ENCODE assay signal across 8 cellular contexts in genomic region chr1:91501527-91501859, GRCh38. TPM values are rescaled to one million over a fixed set of nuclear protein-coding genes. Genes with fewer than 3 reads are reported as not detected.
DNase-seq lines count a peak whose midpoint lies in the region; ATAC-seq and TF ChIP-seq lines count a peak whose summit lies in the region.

No MANE protein-coding gene starts in this region.

- no peaks in the 10 kb centered on the region for H3K27me3 ChIP-seq in BLaER1

- ATAC-seq in GM18868 (IDR thresholded peaks at IDR 0.05; ENCODE audit: unreplicated experiment) (peak; percentile 7), HG03103 (IDR thresholded peaks at IDR 0.05; ENCODE audit: low read depth, unreplicated experiment) (peak; percentile 13), mucosa of descending colon (peak; percentile 8), GM21360 (IDR thresholded peaks at IDR 0.05; ENCODE audit: unreplicated experiment) (no peak)

- peak; percentile 75 for DNase-seq in NCI-H446 treated with DMSO at 0.1 percent for 48 hours (lab: John Stamatoyannopoulos, UW)
- DNase-seq in cerebellar cortex (ENCODE audit: low spot score), result peak; percentile 77
- no peak for DNase-seq in mucosa of descending colon
- no peak for DNase-seq in MV-4-11 (lab: John Stamatoyannopoulos, UW)

- peaks cover 10% of the 10 kb centered on the region for H3K36me3 ChIP-seq in BLaER1
- no peaks in the 10 kb centered on the region for H3K36me3 ChIP-seq in mucosa of descending colon (ENCODE audit: low read depth)

- peak overlapping the region; percentile 91 for H3K4me2 ChIP-seq in BLaER1

- H4K20me1 ChIP-seq in BLaER1, result no peaks in the 10 kb centered on the region

- H3K4me1 ChIP-seq in BLaER1 (peaks cover 55% of the 10 kb centered on the region), mucosa of descending colon (ENCODE audit: low read depth) (peaks cover 8% of the 10 kb centered on the region)

- intact Hi-C loops in mucosa of descending colon (cut with DNase I, micrococcal nuclease), result loop anchor here in 1 of 2 donors (5.0 kb wide), 1 partner anchor 219 kb away; no protein-coding TSS in a partner anchor

- H3K9ac ChIP-seq in BLaER1, result peak overlapping the region; percentile 90

- H3K27ac ChIP-seq in BLaER1, result peak overlapping the region; percentile 94

- H3K4me3 ChIP-seq in BLaER1, result peak overlapping the region; percentile 81
- H3K4me3 ChIP-seq in mucosa of descending colon, result no peak overlapping the region

- H3K9me3 ChIP-seq in BLaER1, result no peaks in the 10 kb centered on the region
- H3K9me3 ChIP-seq in mucosa of descending colon, result no peaks in the 10 kb centered on the region

- no peak for TF ChIP-seq CTCF in mucosa of descending colon (IDR thresholded peaks at IDR 0.05)

RNA-seq across cellular contexts. Expression of gene CDC7, which starts 0.8 kb away (rescaled TPM):
- total RNA-seq in mucosa of descending colon, result 1 to 10 TPM; 3.6 to 5.0 (median 3.9) TPM

Comparison
In these comparisons a context has a peak if more than half of its experiments do, and no peak if none do; other contexts are left out.
1. DNase-seq: peak in NCI-H446 treated with DMSO at 0.1 percent for 48 hours (single experiment) and cerebellar cortex (single experiment); none in mucosa of descending colon (0 of 3) and MV-4-11 (single experiment).